Comparison of ENCODE assay signal across 30 cellular contexts in genomic region chr14:74089251-74090020, GRCh38. TPM values are rescaled to one million over a fixed set of nuclear protein-coding genes. Genes with fewer than 3 reads are reported as not detected.
DNase-seq lines count a peak whose midpoint lies in the region; ATAC-seq and TF ChIP-seq lines count a peak whose summit lies in the region.
"Had no signal": no experiment of that assay in that cellular context is flagged by ENCODE, and none has a peak within 500 bp of the region (broad histone marks: within the 10 kb centered on the region; RNA-seq: fewer than 3 reads in every experiment).

No MANE protein-coding gene starts in this region.

- H3K4me3 ChIP-seq in CD8-positive, alpha-beta memory T cell (ENCODE audit: low read length) = no peak overlapping the region
- H3K4me3 ChIP-seq in heart left ventricle = no peak overlapping the region
- H3K4me3 ChIP-seq: ascending aorta, cardiac muscle cell, colonic mucosa, GM23338 had no signal

- no peaks in the 10 kb centered on the region for H3K27me3 ChIP-seq in CD8-positive, alpha-beta memory T cell (ENCODE audit: insufficient read depth, low read length, poor library complexity, severe bottlenecking)
- no peaks in the 10 kb centered on the region for H3K27me3 ChIP-seq in heart left ventricle
- H3K27me3 ChIP-seq: ascending aorta, cardiac muscle cell, colonic mucosa had no signal

- H3K9me3 Mint-ChIP-seq in CD8-positive, alpha-beta memory T cell = no peaks in the 10 kb centered on the region
- H3K9me3 Mint-ChIP-seq in activated CD8-positive, alpha-beta T cell treated with anti-CD3 and anti-CD28 coated beads, Interleukin-2, amount 10 ng/mL, durations not matched to agents 7 days and 5 days (ENCODE audit: insufficient read depth) = peaks cover 4% of the 10 kb centered on the region
- H3K9me3 Mint-ChIP-seq: activated naive CD4-positive, alpha-beta T cell treated with anti-CD3 and anti-CD28 coated beads, Interleukin-2, amount 50 U/mL, for 24 hours; GM23338; HFFc6; IgD-negative memory B cell; type B pancreatic cell had no signal

- DNase-seq in NCI-H82 (lab: John Stamatoyannopoulos, UW) (peak; percentile 0), NCI-H82 treated with DMSO at 0.1 percent for 48 hours (lab: John Stamatoyannopoulos, UW; ENCODE audit: unreplicated experiment) (no peak), erythroblast (lab: John Stamatoyannopoulos, UW) (peak; percentile 49 to 53), heart left ventricle (no peak), NCI-H446 (lab: John Stamatoyannopoulos, UW) (no peak)
- no peak for DNase-seq in CD8-positive, alpha-beta memory T cell
- no peak for DNase-seq in activated CD8-positive, alpha-beta T cell treated with anti-CD3 and anti-CD28 coated beads, Interleukin-2, amount 10 ng/mL, durations not matched to agents 7 days and 5 days
- DNase-seq: 8988T; activated CD4-positive, alpha-beta T cell treated with anti-CD3 and anti-CD28 coated beads for 1 hour; colonic mucosa; DMS79 treated with DMSO at 0.1 percent for 48 hours; effector CD4-positive, alpha-beta T cell; GDM1; HFFc6; mammary epithelial cell; NCI-H1105 treated with DMSO at 0.1 percent for 48 hours; NCI-H187 treated with DMSO at 0.1 percent for 48 hours; NCI-H2171 treated with DMSO at 0.1 percent for 48 hours; NCI-H524 treated with DMSO at 0.1 percent for 48 hours; SIG-M5; stimulated activated CD4-positive, alpha-beta T cell treated with anti-CD3 and anti-CD28 coated beads, Interleukin-4, amount 100 ng/mL, for 24 hours had no signal

- TF ChIP-seq CTCF in heart left ventricle (IDR thresholded peaks at IDR 0.05) = no peak

- H3K36me3 Mint-ChIP-seq in CD8-positive, alpha-beta memory T cell = peaks cover 4 to 25% (median 8%) of the 10 kb centered on the region in 3 donors
- peaks cover 20% of the 10 kb centered on the region for H3K36me3 Mint-ChIP-seq in activated CD8-positive, alpha-beta T cell treated with anti-CD3 and anti-CD28 coated beads, Interleukin-2, amount 10 ng/mL, durations not matched to agents 7 days and 5 days (ENCODE audit: low read depth)

- peaks cover 0 to 5% of the 10 kb centered on the region in 2 donors for H3K27me3 Mint-ChIP-seq in CD8-positive, alpha-beta memory T cell
- H3K27me3 Mint-ChIP-seq in activated CD8-positive, alpha-beta T cell treated with anti-CD3 and anti-CD28 coated beads, Interleukin-2, amount 10 ng/mL, durations not matched to agents 7 days and 5 days (ENCODE audit: low read depth) = no peaks in the 10 kb centered on the region
- H3K27me3 Mint-ChIP-seq: activated naive CD4-positive, alpha-beta T cell treated with anti-CD3 and anti-CD28 coated beads, Interleukin-2, amount 50 U/mL, for 24 hours; IgD-negative memory B cell; type B pancreatic cell had no signal

- no peak for ATAC-seq in activated CD8-positive, alpha-beta T cell treated with anti-CD3 and anti-CD28 coated beads, Interleukin-2, amount 10 ng/mL, durations not matched to agents 7 days and 5 days
- ATAC-seq in heart left ventricle = no peak
- ATAC-seq in GM21528 (IDR thresholded peaks at IDR 0.05; ENCODE audit: low FRiP score, unreplicated experiment) = no peak
- ATAC-seq: GM23338 had no signal

- peak overlapping the region in 5 of 8 donors; percentile 0 to 59 (median 27) for H3K27ac Mint-ChIP-seq in CD8-positive, alpha-beta memory T cell
- peak overlapping the region; percentile 41 for H3K27ac Mint-ChIP-seq in activated CD8-positive, alpha-beta T cell treated with anti-CD3 and anti-CD28 coated beads, Interleukin-2, amount 10 ng/mL, durations not matched to agents 7 days and 5 days
- H3K27ac Mint-ChIP-seq: GM23338, HFFc6, type B pancreatic cell had no signal

- no peak overlapping the region for H3K4me3 Mint-ChIP-seq in CD8-positive, alpha-beta memory T cell
- no peak overlapping the region for H3K4me3 Mint-ChIP-seq in activated CD8-positive, alpha-beta T cell treated with anti-CD3 and anti-CD28 coated beads, Interleukin-2, amount 10 ng/mL, durations not matched to agents 7 days and 5 days
- H3K4me3 Mint-ChIP-seq: activated naive CD4-positive, alpha-beta T cell treated with anti-CD3 and anti-CD28 coated beads, Interleukin-2, amount 50 U/mL, for 24 hours; GM23338; HFFc6; IgD-negative memory B cell; type B pancreatic cell had no signal

- H3K9me3 ChIP-seq in CD8-positive, alpha-beta memory T cell (ENCODE audit: low read length) = no peaks in the 10 kb centered on the region
- H3K9me3 ChIP-seq in heart left ventricle = no peaks in the 10 kb centered on the region
- H3K9me3 ChIP-seq: ascending aorta, colonic mucosa had no signal

- intact Hi-C loops in heart left ventricle (cut with DNase I) = no loop called here

- POLR2A ChIA-PET in CD8-positive, alpha-beta memory T cell (lab: Charles Lee) = no interaction called here
- POLR2A ChIA-PET in activated CD8-positive, alpha-beta T cell treated with anti-CD3 and anti-CD28 coated beads, Interleukin-2, amount 10 ng/mL, durations not matched to agents 7 days and 5 days (lab: Charles Lee) = no interaction called here

- CTCF ChIA-PET in CD8-positive, alpha-beta memory T cell (lab: Charles Lee) = no interaction called here
- CTCF ChIA-PET in activated CD8-positive, alpha-beta T cell treated with anti-CD3 and anti-CD28 coated beads, Interleukin-2, amount 10 ng/mL, durations not matched to agents 7 days and 5 days (lab: Charles Lee) = no interaction called here

- no peak overlapping the region for H3K27ac ChIP-seq in CD8-positive, alpha-beta memory T cell (ENCODE audit: low read depth, low read length)
- H3K27ac ChIP-seq in heart left ventricle = no peak overlapping the region
- H3K27ac ChIP-seq: ascending aorta, C4-2B, cardiac muscle cell, colonic mucosa, epithelial cell of prostate had no signal

- TF ChIP-seq POLR2A in erythroblast (IDR thresholded peaks at IDR 0.05; ENCODE audit: low read length) (no peak), heart left ventricle (IDR thresholded peaks at IDR 0.05) (no peak)

- H3K36me3 ChIP-seq in CD8-positive, alpha-beta memory T cell (ENCODE audit: insufficient read depth, low read length) = no peaks in the 10 kb centered on the region
- peaks cover 0 to 35% (median 28%) of the 10 kb centered on the region in 9 donors for H3K36me3 ChIP-seq in heart left ventricle
- H3K36me3 ChIP-seq: cardiac muscle cell, colonic mucosa had no signal

- WGBS in heart left ventricle, 4 donors = 93 to 96% (median 94%) methylated on average over 8 of the region's 8 CpGs

- H3K4me1 Mint-ChIP-seq in CD8-positive, alpha-beta memory T cell = peaks cover 23 to 35% (median 25%) of the 10 kb centered on the region in 3 donors
- peaks cover 28% of the 10 kb centered on the region for H3K4me1 Mint-ChIP-seq in activated CD8-positive, alpha-beta T cell treated with anti-CD3 and anti-CD28 coated beads, Interleukin-2, amount 10 ng/mL, durations not matched to agents 7 days and 5 days (ENCODE audit: low read depth)

- H3K4me1 ChIP-seq in CD8-positive, alpha-beta memory T cell (ENCODE audit: insufficient read depth, low read length) = peaks cover 16% of the 10 kb centered on the region
- peaks cover 0 to 17% (median 10%) of the 10 kb centered on the region in 12 donors for H3K4me1 ChIP-seq in heart left ventricle

RNA-seq across cellular contexts. Expression of gene LIN52, which starts 4.7 kb away (rescaled TPM):
- total RNA-seq in CD8-positive, alpha-beta memory T cell = 10 to 100 TPM; 17.7 to 19.3 TPM
- polyA plus RNA-seq in CD8-positive, alpha-beta memory T cell = 13.9 TPM
- total RNA-seq in activated CD8-positive, alpha-beta T cell treated with anti-CD3 and anti-CD28 coated beads, Interleukin-2, amount 10 ng/mL, durations not matched to agents 7 days and 5 days = 10 to 100 TPM; 14.9 to 15.2 TPM
- 10 to 100 TPM in 3 of 9 donors, 1 to 10 TPM in 6; 4.2 to 14.5 (median 8.9) TPM for total RNA-seq in heart left ventricle
- 10 to 100 TPM in 1 of 2 donors, 1 to 10 TPM in 1; 5.4 to 11.8 TPM for polyA plus RNA-seq in heart left ventricle

RNA-seq across cellular contexts. Expression of gene ALDH6A1, which starts 5.2 kb away (rescaled TPM):
- total RNA-seq in CD8-positive, alpha-beta memory T cell = 10 to 100 TPM; 10.6 to 12.5 TPM
- polyA plus RNA-seq in CD8-positive, alpha-beta memory T cell = 26.0 TPM
- total RNA-seq in activated CD8-positive, alpha-beta T cell treated with anti-CD3 and anti-CD28 coated beads, Interleukin-2, amount 10 ng/mL, durations not matched to agents 7 days and 5 days = 10 to 100 TPM; 13.0 to 14.2 TPM
- total RNA-seq in heart left ventricle = 100 to 1,000 TPM in 1 of 9 donors, 10 to 100 TPM in 8; 39.0 to 103 (median 71.3) TPM
- 10 to 100 TPM; 16.5 to 30.8 TPM for polyA plus RNA-seq in heart left ventricle

Comparison
In these comparisons a context has a peak if more than half of its experiments do, and no peak if none do; other contexts are left out.
1. DNase-seq: peak in NCI-H82 (single experiment) and erythroblast (2 of 2); none in NCI-H82 treated with DMSO at 0.1 percent for 48 hours (single experiment), CD8-positive, alpha-beta memory T cell (0 of 5), activated CD8-positive, alpha-beta T cell treated with anti-CD3 and anti-CD28 coated beads, Interleukin-2, amount 10 ng/mL, durations not matched to agents 7 days and 5 days (single experiment), heart left ventricle (0 of 5) and NCI-H446 (0 of 2).